In the genomic region with DNA sequence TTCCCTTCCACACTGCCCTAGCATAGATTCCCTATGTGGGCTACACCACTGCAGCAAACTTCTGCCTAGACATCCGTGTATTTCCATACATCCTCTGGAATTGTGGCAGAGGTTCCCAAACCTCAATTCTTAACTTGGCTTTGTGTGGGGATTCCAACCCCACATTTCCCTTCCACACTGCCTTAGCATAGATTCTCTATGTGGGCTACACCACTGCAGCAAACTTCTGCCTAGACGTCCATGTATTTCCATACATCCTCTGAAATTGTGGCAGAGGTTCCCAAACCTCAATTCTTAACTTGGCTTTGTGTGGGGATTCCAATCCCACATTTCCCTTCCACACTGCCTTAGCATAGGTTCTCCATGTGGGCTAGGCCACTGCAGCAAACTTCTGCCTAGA, we compare ENCODE assay signal across 23 cellular contexts.
"Had no signal": no experiment of that assay in that cellular context is flagged by ENCODE, and none has a peak within 500 bp of the region (broad histone marks: within the 10 kb centered on the region; RNA-seq: fewer than 3 reads in every experiment).

No MANE protein-coding gene starts in this region.

- ATAC-seq: activated T-cell treated with anti-CD3 and anti-CD28 coated beads, Interleukin-2, amount 50 U/mL, for 4 hours had no signal

- H3K27ac Mint-ChIP-seq: activated CD4-positive, alpha-beta memory T cell treated with anti-CD3 and anti-CD28 coated beads for 36 hours; activated CD4-positive, alpha-beta T cell treated with anti-CD3 and anti-CD28 coated beads, Interleukin-2, amount 10 ng/mL, durations not matched to agents 7 days and 5 days; activated naive CD8-positive, alpha-beta T cell; brain had no signal

- H3K27ac ChIP-seq: VCaP had no signal

- DNase-seq: activated CD4-positive, alpha-beta memory T cell treated with anti-CD3 and anti-CD28 coated beads for 36 hours; activated CD4-positive, alpha-beta T cell treated with anti-CD3 and anti-CD28 coated beads, Interleukin-2, amount 10 ng/mL, durations not matched to agents 7 days and 5 days; activated CD4-positive, CD25-positive, alpha-beta regulatory T cell; activated CD8-positive, alpha-beta memory T cell treated with anti-CD3 and anti-CD28 coated beads for 24 hours; activated effector memory CD4-positive, alpha-beta T cell treated with anti-CD3 and anti-CD28 coated beads, Interleukin-2, amount 50 U/mL, for 16 hours; activated naive CD4-positive, alpha-beta T cell treated with Interleukin-2 at 50 U/mL for 16 hours; activated T-cell treated with anti-CD3 and anti-CD28 coated beads, Interleukin-2, amount 50 U/mL, for 4 hours; amygdala; KG1; NCI-H1092; NCI-H1417; NCI-H1694; NCI-H2029; NCI-H446 treated with DMSO at 0.1 percent for 48 hours; NCI-H524 treated with DMSO at 0.1 percent for 48 hours; NCI-H82; SIG-M5; T-helper 2 cell; T1000 had no signal

- H3K27me3 Mint-ChIP-seq: activated CD4-positive, alpha-beta memory T cell treated with anti-CD3 and anti-CD28 coated beads for 36 hours; activated CD4-positive, alpha-beta T cell treated with anti-CD3 and anti-CD28 coated beads, Interleukin-2, amount 10 ng/mL, durations not matched to agents 7 days and 5 days; activated naive CD8-positive, alpha-beta T cell; brain; central memory CD8-positive, alpha-beta T cell had no signal

- H3K4me1 Mint-ChIP-seq: activated CD4-positive, alpha-beta T cell treated with anti-CD3 and anti-CD28 coated beads, Interleukin-2, amount 10 ng/mL, durations not matched to agents 7 days and 5 days; brain; central memory CD8-positive, alpha-beta T cell had no signal

- H3K4me3 Mint-ChIP-seq: activated CD4-positive, alpha-beta memory T cell treated with anti-CD3 and anti-CD28 coated beads for 36 hours; activated CD4-positive, alpha-beta T cell treated with anti-CD3 and anti-CD28 coated beads, Interleukin-2, amount 10 ng/mL, durations not matched to agents 7 days and 5 days; activated naive CD8-positive, alpha-beta T cell; activated T-cell treated with anti-CD3 and anti-CD28 coated beads, Interleukin-2, amount 50 U/mL, for 4 hours; brain; central memory CD8-positive, alpha-beta T cell had no signal
